Comparison of ENCODE assay signal across 8 cellular contexts in the genomic region with DNA sequence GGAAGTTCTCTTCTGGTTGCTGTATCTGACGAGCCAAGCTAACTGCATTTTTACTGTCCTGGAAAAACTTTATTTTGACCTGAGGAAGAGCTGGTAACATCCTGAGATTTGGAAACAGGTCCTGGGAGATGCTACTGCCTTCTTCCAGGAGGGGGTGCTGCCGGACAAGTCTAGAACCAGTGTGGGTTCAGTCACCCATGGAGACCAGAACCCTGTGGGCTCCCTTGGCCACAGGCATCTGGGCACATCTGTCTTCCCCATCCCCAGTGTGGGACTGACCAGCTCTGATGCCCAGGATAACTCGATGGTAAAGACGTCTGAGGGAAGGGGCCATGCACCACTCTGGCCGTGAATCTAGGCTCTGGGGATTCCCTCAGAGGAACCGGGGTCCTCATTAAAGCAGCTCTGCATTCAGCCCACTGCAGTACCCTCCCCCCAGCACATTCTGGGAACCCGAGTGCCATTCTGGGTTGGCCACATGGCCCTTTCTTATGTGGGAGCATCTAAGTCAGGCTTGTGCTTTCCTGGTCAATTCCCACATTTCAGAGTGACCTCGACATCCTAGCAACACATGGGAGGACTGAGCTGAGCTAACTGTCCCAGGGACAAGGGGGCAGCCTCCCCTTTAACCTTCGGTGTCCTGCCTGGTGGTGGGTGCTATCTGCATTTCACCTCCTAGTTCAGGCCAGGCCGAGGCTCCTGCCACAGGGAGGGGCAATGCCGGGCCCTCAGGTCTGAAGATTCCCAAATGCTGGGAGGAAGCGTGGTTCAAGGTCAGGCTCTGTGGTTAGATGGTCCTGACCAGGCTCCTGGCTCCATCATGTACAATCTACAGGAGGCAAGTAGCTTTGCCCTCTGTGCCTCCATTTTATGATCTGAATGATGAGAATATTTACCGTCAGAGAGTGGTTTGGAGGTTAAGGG. TPM values are rescaled to one million over a fixed set of nuclear protein-coding genes. Genes with fewer than 3 reads are reported as not detected.
DNase-seq lines count a peak whose midpoint lies in the region; ATAC-seq and TF ChIP-seq lines count a peak whose summit lies in the region.

No MANE protein-coding gene starts in this region.

- peak; percentile 85 for TF ChIP-seq RAD21 in Ishikawa (IDR thresholded peaks at IDR 0.05; ENCODE audit: low read depth)

- H3K9ac ChIP-seq in DND-41 (ENCODE audit: low read depth, low read length), result no peak overlapping the region

- no peak for TF ChIP-seq EP300 in Ishikawa (IDR thresholded peaks at IDR 0.05; ENCODE audit: borderline replicate concordance)

- peaks cover under 1% of the 10 kb centered on the region; the same call in 1 of the 2 replicates for H3K4me1 ChIP-seq in DND-41 (ENCODE audit: insufficient read depth, low read length)

- no peaks in the 10 kb centered on the region for H3K36me3 Mint-ChIP-seq in T-helper 17 cell (ENCODE audit: low read depth)
- H3K36me3 Mint-ChIP-seq in central memory CD8-positive, alpha-beta T cell (ENCODE audit: insufficient read depth), result no peaks in the 10 kb centered on the region

- no peak overlapping the region for H3K27ac Mint-ChIP-seq in T-helper 17 cell
- H3K27ac Mint-ChIP-seq in central memory CD8-positive, alpha-beta T cell (ENCODE audit: low read depth), result peak overlapping the region; percentile 65

- H3K9me3 ChIP-seq in DND-41 (ENCODE audit: insufficient read depth, low read length, severe bottlenecking) (no peaks in the 10 kb centered on the region), T-helper 17 cell (ENCODE audit: control insufficient read depth, low read length, poor library complexity, severe bottlenecking) (no peaks in the 10 kb centered on the region)

- H3K27me3 ChIP-seq in DND-41 (ENCODE audit: insufficient read depth, low read length, poor library complexity) (no peaks in the 10 kb centered on the region), kidney epithelial cell (ENCODE audit: control insufficient read depth, insufficient read depth, low read length) (no peaks in the 10 kb centered on the region)

- no peak overlapping the region for H3K4me2 ChIP-seq in DND-41 (ENCODE audit: insufficient read depth, low read length)

- no peaks in the 10 kb centered on the region for H3K27me3 Mint-ChIP-seq in T-helper 17 cell
- H3K27me3 Mint-ChIP-seq in central memory CD8-positive, alpha-beta T cell, result no peaks in the 10 kb centered on the region

- TF ChIP-seq CTCF in DND-41 (IDR thresholded peaks at IDR 0.05; ENCODE audit: borderline replicate concordance, extremely low read depth, low read length, poor library complexity, severe bottlenecking) (peak; percentile 73), kidney epithelial cell (IDR thresholded peaks at IDR 0.05; ENCODE audit: insufficient read depth, low read length, poor library complexity, severe bottlenecking) (peak; percentile 77)

- H3K36me3 ChIP-seq in DND-41 (ENCODE audit: insufficient read depth, low read length), result peaks cover 21% of the 10 kb centered on the region; the same call in 1 of the 2 replicates
- peaks cover 2% of the 10 kb centered on the region for H3K36me3 ChIP-seq in kidney epithelial cell (ENCODE audit: control insufficient read depth, insufficient read depth, low read length)

- DNase-seq in DND-41 (peak; percentile 50), T-helper 17 cell (peak in 2 of 3 donors; percentile 38 to 56), kidney epithelial cell (ENCODE audit: low read depth) (no peak)
- DNase-seq in central memory CD8-positive, alpha-beta T cell (ENCODE audit: low spot score in 2 of 2), result no peak
- peak; percentile 66 for DNase-seq in stimulated activated CD4-positive, alpha-beta T cell treated with anti-CD3 and anti-CD28 coated beads, Interleukin-15, amount 100 ng/mL, for 24 hours

- no peaks in the 10 kb centered on the region; the same call in 1 of the 2 replicates for H4K20me1 ChIP-seq in DND-41 (ENCODE audit: insufficient read depth, low read length)

- no peak overlapping the region for H3K4me3 Mint-ChIP-seq in T-helper 17 cell
- no peak overlapping the region for H3K4me3 Mint-ChIP-seq in central memory CD8-positive, alpha-beta T cell

- ATAC-seq in DND-41 (ENCODE audit: insufficient read depth, low read depth) (peak; percentile 39; the same call in 2 of the 3 replicates), T-helper 17 cell (peak; percentile 35), HG02588 (IDR thresholded peaks at IDR 0.05; ENCODE audit: unreplicated experiment) (no peak), GM19467 (IDR thresholded peaks at IDR 0.05; ENCODE audit: unreplicated experiment) (no peak)
- ATAC-seq in central memory CD8-positive, alpha-beta T cell (replicated peaks; ENCODE audit: extremely low read depth, poor library complexity, severe bottlenecking), result no peak

- H3K9me3 Mint-ChIP-seq in central memory CD8-positive, alpha-beta T cell, result no peaks in the 10 kb centered on the region

- H2AFZ ChIP-seq in DND-41 (ENCODE audit: low read depth, low read length), result no peak overlapping the region

- H3K4me1 Mint-ChIP-seq in T-helper 17 cell, result peaks cover 15% of the 10 kb centered on the region
- H3K4me1 Mint-ChIP-seq in central memory CD8-positive, alpha-beta T cell, result no peaks in the 10 kb centered on the region

- H3K4me3 ChIP-seq in DND-41 (ENCODE audit: low read depth in 1 of 2, low read length in 2 of 2), result no peak overlapping the region
- no peak overlapping the region for H3K4me3 ChIP-seq in kidney epithelial cell (ENCODE audit: low read depth, low read length)

- no peak overlapping the region for H3K27ac ChIP-seq in DND-41 (ENCODE audit: low read length)

- H3K79me2 ChIP-seq in DND-41 (ENCODE audit: insufficient read depth, low read length), result no peaks in the 10 kb centered on the region

TF ChIP-seq in Ishikawa, 13 proteins besides CTCF, POLR2A, EP300 and RAD21:
- TF ChIP-seq YY1 (IDR thresholded peaks at IDR 0.05; ENCODE audit: low read depth), result no peak
- TF ChIP-seq, protein P1, sequence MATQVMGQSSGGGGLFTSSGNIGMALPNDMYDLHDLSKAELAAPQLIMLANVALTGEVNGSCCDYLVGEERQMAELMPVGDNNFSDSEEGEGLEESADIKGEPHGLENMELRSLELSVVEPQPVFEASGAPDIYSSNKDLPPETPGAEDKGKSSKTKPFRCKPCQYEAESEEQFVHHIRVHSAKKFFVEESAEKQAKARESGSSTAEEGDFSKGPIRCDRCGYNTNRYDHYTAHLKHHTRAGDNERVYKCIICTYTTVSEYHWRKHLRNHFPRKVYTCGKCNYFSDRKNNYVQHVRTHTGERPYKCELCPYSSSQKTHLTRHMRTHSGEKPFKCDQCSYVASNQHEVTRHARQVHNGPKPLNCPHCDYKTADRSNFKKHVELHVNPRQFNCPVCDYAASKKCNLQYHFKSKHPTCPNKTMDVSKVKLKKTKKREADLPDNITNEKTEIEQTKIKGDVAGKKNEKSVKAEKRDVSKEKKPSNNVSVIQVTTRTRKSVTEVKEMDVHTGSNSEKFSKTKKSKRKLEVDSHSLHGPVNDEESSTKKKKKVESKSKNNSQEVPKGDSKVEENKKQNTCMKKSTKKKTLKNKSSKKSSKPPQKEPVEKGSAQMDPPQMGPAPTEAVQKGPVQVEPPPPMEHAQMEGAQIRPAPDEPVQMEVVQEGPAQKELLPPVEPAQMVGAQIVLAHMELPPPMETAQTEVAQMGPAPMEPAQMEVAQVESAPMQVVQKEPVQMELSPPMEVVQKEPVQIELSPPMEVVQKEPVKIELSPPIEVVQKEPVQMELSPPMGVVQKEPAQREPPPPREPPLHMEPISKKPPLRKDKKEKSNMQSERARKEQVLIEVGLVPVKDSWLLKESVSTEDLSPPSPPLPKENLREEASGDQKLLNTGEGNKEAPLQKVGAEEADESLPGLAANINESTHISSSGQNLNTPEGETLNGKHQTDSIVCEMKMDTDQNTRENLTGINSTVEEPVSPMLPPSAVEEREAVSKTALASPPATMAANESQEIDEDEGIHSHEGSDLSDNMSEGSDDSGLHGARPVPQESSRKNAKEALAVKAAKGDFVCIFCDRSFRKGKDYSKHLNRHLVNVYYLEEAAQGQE (IDR thresholded peaks at IDR 0.05; ENCODE audit: low read depth), result no peak
- TF ChIP-seq, protein P2, sequence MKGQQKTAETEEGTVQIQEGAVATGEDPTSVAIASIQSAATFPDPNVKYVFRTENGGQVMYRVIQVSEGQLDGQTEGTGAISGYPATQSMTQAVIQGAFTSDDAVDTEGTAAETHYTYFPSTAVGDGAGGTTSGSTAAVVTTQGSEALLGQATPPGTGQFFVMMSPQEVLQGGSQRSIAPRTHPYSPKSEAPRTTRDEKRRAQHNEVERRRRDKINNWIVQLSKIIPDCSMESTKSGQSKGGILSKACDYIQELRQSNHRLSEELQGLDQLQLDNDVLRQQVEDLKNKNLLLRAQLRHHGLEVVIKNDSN (IDR thresholded peaks at IDR 0.05), result no peak
- TF ChIP-seq EGR1 (IDR thresholded peaks at IDR 0.05), result no peak
- no peak for TF ChIP-seq TAF1 (IDR thresholded peaks at IDR 0.05; ENCODE audit: low read depth)
- no peak for TF ChIP-seq ZBTB7A (IDR thresholded peaks at IDR 0.05; ENCODE audit: low read depth)
- no peak for TF ChIP-seq NFIC (IDR thresholded peaks at IDR 0.05)
- no peak for TF ChIP-seq TEAD4 (IDR thresholded peaks at IDR 0.05)
- TF ChIP-seq FOXM1 (IDR thresholded peaks at IDR 0.05; ENCODE audit: borderline replicate concordance, low read depth), result no peak
- TF ChIP-seq CEBPB (IDR thresholded peaks at IDR 0.05), result no peak
- TF ChIP-seq CREB1 (IDR thresholded peaks at IDR 0.05; ENCODE audit: low read depth), result no peak
- TF ChIP-seq TCF12 (IDR thresholded peaks at IDR 0.05; ENCODE audit: low read depth), result no peak

RNA-seq across cellular contexts. Expression of a gene that starts 6.4 kb away (rescaled TPM):
- total RNA-seq in T-helper 17 cell (1 to 10 TPM; 2.9 to 5.1 TPM), kidney epithelial cell (2.0 and 4.5 TPM in 2 replicates)

RNA-seq across cellular contexts. Expression of a gene that starts 6.5 kb away (rescaled TPM):
- total RNA-seq in T-helper 17 cell (1 to 10 TPM; 6.1 to 6.8 TPM), kidney epithelial cell (24.0 and 28.7 TPM in 2 replicates)

RNA-seq across cellular contexts. Expression of a gene that starts 12.2 kb away (rescaled TPM):
- total RNA-seq in T-helper 17 cell (1 to 10 TPM; 6.3 to 7.9 TPM), kidney epithelial cell (6.5 and 12.1 TPM in 2 replicates)

RNA-seq across cellular contexts. Expression of a gene that starts 12.9 kb away (rescaled TPM):
- 10 to 100 TPM; 29.5 to 38.7 TPM for total RNA-seq in T-helper 17 cell
- 29.1 and 36.4 TPM in 2 replicates for total RNA-seq in kidney epithelial cell

RNA-seq across cellular contexts. Expression of a gene that starts 28.1 kb away (rescaled TPM):
- total RNA-seq in T-helper 17 cell (100 to 1,000 TPM; 144 to 145 TPM), kidney epithelial cell (6.4 and 7.7 TPM in 2 replicates)

Comparison
In these comparisons a context has a peak if more than half of its experiments do, and no peak if none do; other contexts are left out.
1. ATAC-seq: peak in DND-41 (single experiment) and T-helper 17 cell (single experiment); none in central memory CD8-positive, alpha-beta T cell (single experiment), HG02588 (single experiment) and GM19467 (single experiment).
2. DNase-seq: peak in DND-41 (single experiment), T-helper 17 cell (2 of 3) and stimulated activated CD4-positive, alpha-beta T cell treated with anti-CD3 and anti-CD28 coated beads, Interleukin-15, amount 100 ng/mL, for 24 hours (single experiment); none in central memory CD8-positive, alpha-beta T cell (0 of 2) and kidney epithelial cell (single experiment).